ENCODE assay signal across 2 cellular contexts in the genomic region with DNA sequence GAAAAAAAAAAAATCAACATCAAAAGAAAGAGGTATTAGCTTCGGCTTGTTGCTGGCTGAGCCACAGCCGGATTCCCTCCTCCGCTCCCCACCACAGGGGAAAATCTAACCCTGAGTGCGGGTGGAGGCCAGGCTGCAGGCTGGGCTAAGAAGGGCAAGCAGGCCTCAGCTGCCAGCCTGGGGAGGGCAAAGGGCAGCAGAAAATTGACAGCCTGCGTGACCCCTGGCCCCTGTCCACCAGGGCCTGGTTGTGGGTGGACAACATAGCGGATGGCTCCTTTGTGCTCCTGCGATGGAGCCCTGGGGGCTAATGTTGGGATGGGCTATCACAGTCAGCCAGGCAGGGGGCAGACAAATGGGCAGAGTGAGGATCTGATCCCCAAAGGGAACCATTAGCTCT.
A peak's percentile ranks its signal among the peaks of the same experiment; 100 is the strongest.
TF ChIP-seq lines count a peak whose summit lies in the region.

No MANE protein-coding gene starts in this region.

TF ChIP-seq in liver, 16 proteins besides CTCF, POLR2A, EP300 and RAD21:
- TF ChIP-seq HNF4A (conservative IDR thresholded peaks at IDR 0.05) (peak; percentile 62 to 68), NR2F2 (IDR thresholded peaks at IDR 0.05) (peak; percentile 65), RXRA (IDR thresholded peaks at IDR 0.05) (peak; percentile 59 to 73), EGR1 (IDR thresholded peaks at IDR 0.05; ENCODE audit: low read depth in 2 of 2) (no peak), FOXA2 (IDR thresholded peaks at IDR 0.05) (no peak), SP1 (IDR thresholded peaks at IDR 0.05) (peak; percentile 41), YY1 (IDR thresholded peaks at IDR 0.05) (no peak)

TF ChIP-seq in HepG2, 621 proteins besides CTCF, POLR2A, EP300 and RAD21:
- no peak for TF ChIP-seq ZNF780A (CRISPR knock-in tag; IDR thresholded peaks at IDR 0.05)
- no peak for TF ChIP-seq CENPBD1 (CRISPR knock-in tag; IDR thresholded peaks at IDR 0.05; ENCODE audit: borderline replicate concordance, low read depth)
- TF ChIP-seq HMGXB4 (CRISPR knock-in tag; IDR thresholded peaks at IDR 0.05; ENCODE audit: borderline replicate concordance in 1 of 2, low read depth in 1 of 2), result no peak
- TF ChIP-seq ZNF530 (CRISPR knock-in tag; IDR thresholded peaks at IDR 0.05; ENCODE audit: low read depth), result no peak
- no peak for TF ChIP-seq REXO4 (CRISPR knock-in tag; IDR thresholded peaks at IDR 0.05; ENCODE audit: borderline replicate concordance)
- no peak for TF ChIP-seq RFXAP (CRISPR knock-in tag; IDR thresholded peaks at IDR 0.05; ENCODE audit: borderline replicate concordance)
- no peak for TF ChIP-seq KAT7 (CRISPR knock-in tag; IDR thresholded peaks at IDR 0.05; ENCODE audit: borderline replicate concordance)
- TF ChIP-seq, protein P1, sequence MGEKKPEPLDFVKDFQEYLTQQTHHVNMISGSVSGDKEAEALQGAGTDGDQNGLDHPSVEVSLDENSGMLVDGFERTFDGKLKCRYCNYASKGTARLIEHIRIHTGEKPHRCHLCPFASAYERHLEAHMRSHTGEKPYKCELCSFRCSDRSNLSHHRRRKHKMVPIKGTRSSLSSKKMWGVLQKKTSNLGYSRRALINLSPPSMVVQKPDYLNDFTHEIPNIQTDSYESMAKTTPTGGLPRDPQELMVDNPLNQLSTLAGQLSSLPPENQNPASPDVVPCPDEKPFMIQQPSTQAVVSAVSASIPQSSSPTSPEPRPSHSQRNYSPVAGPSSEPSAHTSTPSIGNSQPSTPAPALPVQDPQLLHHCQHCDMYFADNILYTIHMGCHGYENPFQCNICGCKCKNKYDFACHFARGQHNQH (CRISPR knock-in tag; IDR thresholded peaks at IDR 0.05), result no peak
